ENCODE assay signal across 1 cellular context in genomic region chr6:35688605-35689322, GRCh38.
TF ChIP-seq lines count a peak whose summit lies in the region.

Gene FKBP5, minus strand, starts transcription at chr6:35688915. Its CDS starts 46,091 bp downstream, at chr6:35642824.

TF ChIP-seq in K562, 482 proteins besides CTCF, POLR2A, EP300 and RAD21 (continued from another document and continues in another):
- no peak; the same call in 1 of the 2 replicates for TF ChIP-seq MEF2A (IDR thresholded peaks at IDR 0.05; ENCODE audit: control insufficient read depth, low read depth, low read length)
- peak; percentile 55 for TF ChIP-seq POLR2H (tag; IDR thresholded peaks at IDR 0.05; ENCODE audit: low read depth)
- no peak for TF ChIP-seq GTF2F1 (IDR thresholded peaks at IDR 0.05; ENCODE audit: low read depth, low read length)
- TF ChIP-seq ZNF23 (CRISPR knock-in tag; IDR thresholded peaks at IDR 0.05) = no peak
- TF ChIP-seq PCBP1 (IDR thresholded peaks at IDR 0.05; ENCODE audit: low read depth, low read length, poor library complexity, severe bottlenecking) = no peak
- TF ChIP-seq SETDB1 (IDR thresholded peaks at IDR 0.05; ENCODE audit: low read length) = no peak
- peak in 2 of 3 experiments; percentile 18 to 49; a peak in 1 of 6 replicates for TF ChIP-seq ZBTB11 (CRISPR knock-in tag; IDR thresholded peaks at IDR 0.05)
- TF ChIP-seq ZNF311 (CRISPR knock-in tag; IDR thresholded peaks at IDR 0.05) = no peak
- no peak for TF ChIP-seq ZNF121 (CRISPR knock-in tag; conservative IDR thresholded peaks at IDR 0.05)
- TF ChIP-seq JUN (IDR thresholded peaks at IDR 0.05; ENCODE audit: borderline replicate concordance, low read depth, low read length) = no peak; the same call in 1 of the 2 replicates
- TF ChIP-seq JUN (CRISPR knock-in tag; IDR thresholded peaks at IDR 0.05; ENCODE audit: borderline replicate concordance) = no peak
- TF ChIP-seq TEAD1 (CRISPR knock-in tag; IDR thresholded peaks at IDR 0.05) = no peak; a peak in 1 of 4 replicates
- TF ChIP-seq ZNF224 (CRISPR knock-in tag; IDR thresholded peaks at IDR 0.05) = no peak
- no peak for TF ChIP-seq POLR3G (IDR thresholded peaks at IDR 0.05; ENCODE audit: extremely low read depth, insufficient read length, insufficient replicate concordance)
- TF ChIP-seq ELK1 (CRISPR knock-in tag; IDR thresholded peaks at IDR 0.05) = no peak
- no peak; the same call in 1 of the 2 replicates for TF ChIP-seq CREB1 (IDR thresholded peaks at IDR 0.05)
- TF ChIP-seq CREB1 (CRISPR knock-in tag; IDR thresholded peaks at IDR 0.05) = peak; percentile 24; the same call in 1 of the 2 replicates
- no peak for TF ChIP-seq YBX1 (IDR thresholded peaks at IDR 0.05)
- TF ChIP-seq MCM2 (IDR thresholded peaks at IDR 0.05; ENCODE audit: low read depth) = no peak
- TF ChIP-seq FIP1L1 (IDR thresholded peaks at IDR 0.05; ENCODE audit: low read depth, low read length, poor library complexity, severe bottlenecking) = no peak
- no peak for TF ChIP-seq ZFP1 (CRISPR knock-in tag; IDR thresholded peaks at IDR 0.05)
- TF ChIP-seq CEBPG (CRISPR knock-in tag; IDR thresholded peaks at IDR 0.05) = no peak
- TF ChIP-seq CEBPG (tag; conservative IDR thresholded peaks at IDR 0.05 in 1 of 2, IDR thresholded peaks at IDR 0.05 in 1 of 2) = no peak
- no peak for TF ChIP-seq TCFL5 (CRISPR knock-in tag; conservative IDR thresholded peaks at IDR 0.05)
- no peak for TF ChIP-seq RBM17 (IDR thresholded peaks at IDR 0.05; ENCODE audit: borderline replicate concordance, low read depth, low read length)
- TF ChIP-seq USF1 (CRISPR knock-in tag; IDR thresholded peaks at IDR 0.05) = peak; percentile 91
- no peak for TF ChIP-seq RFX7 (CRISPR knock-in tag; IDR thresholded peaks at IDR 0.05)
- TF ChIP-seq YY1 (IDR thresholded peaks at IDR 0.05; ENCODE audit: borderline replicate concordance in 1 of 3, control insufficient read depth in 1 of 3, extremely low read depth in 1 of 3, insufficient read depth in 3 of 3, insufficient read length in 1 of 3, insufficient replicate concordance in 2 of 3, low read depth in 1 of 3, low read length in 2 of 3) = peak; percentile 3 to 83 (median 77)
- no peak for TF ChIP-seq THAP7 (CRISPR knock-in tag; IDR thresholded peaks at IDR 0.05)
- no peak for TF ChIP-seq ZNF175 (CRISPR knock-in tag; IDR thresholded peaks at IDR 0.05; ENCODE audit: low read depth)
- peak; percentile 95; the same call in 1 of the 2 replicates for TF ChIP-seq CTBP1 (IDR thresholded peaks at IDR 0.05; ENCODE audit: borderline replicate concordance)
- no peak for TF ChIP-seq HDAC6 (IDR thresholded peaks at IDR 0.05; ENCODE audit: low read depth, low read length)
- no peak for TF ChIP-seq THRB (CRISPR knock-in tag; conservative IDR thresholded peaks at IDR 0.05)
- TF ChIP-seq HMG20B (CRISPR knock-in tag; IDR thresholded peaks at IDR 0.05) = no peak
- no peak for TF ChIP-seq ETV1 (tag; conservative IDR thresholded peaks at IDR 0.05; ENCODE audit: low read depth)
- no peak for TF ChIP-seq ZNF384 (IDR thresholded peaks at IDR 0.05; ENCODE audit: low read depth, low read length)
- no peak for TF ChIP-seq ARID1B (IDR thresholded peaks at IDR 0.05)
- TF ChIP-seq BACH1 (tag; IDR thresholded peaks at IDR 0.05) = no peak
- no peak for TF ChIP-seq ZNF75A (CRISPR knock-in tag; IDR thresholded peaks at IDR 0.05)
- peak; percentile 72; the same call in 1 of the 2 replicates for TF ChIP-seq HDGF (IDR thresholded peaks at IDR 0.05)
- TF ChIP-seq HMG20A (CRISPR knock-in tag; conservative IDR thresholded peaks at IDR 0.05) = no peak
- TF ChIP-seq ARHGAP35 (IDR thresholded peaks at IDR 0.05; ENCODE audit: partially characterized antibody) = no peak
- TF ChIP-seq NR4A1 (CRISPR knock-in tag; IDR thresholded peaks at IDR 0.05) = no peak
- peak; percentile 30; the same call in 1 of the 2 replicates for TF ChIP-seq NR4A1 (tag; IDR thresholded peaks at IDR 0.05)
- TF ChIP-seq CCAR2 (IDR thresholded peaks at IDR 0.05; ENCODE audit: low read depth, low read length) = no peak
- TF ChIP-seq ZC3H4 (CRISPR knock-in tag; IDR thresholded peaks at IDR 0.05; ENCODE audit: borderline replicate concordance) = no peak
- no peak for TF ChIP-seq MCM5 (IDR thresholded peaks at IDR 0.05; ENCODE audit: low read depth)
- no peak for TF ChIP-seq MIER1 (IDR thresholded peaks at IDR 0.05; ENCODE audit: low read depth)
- no peak for TF ChIP-seq C11orf30 (IDR thresholded peaks at IDR 0.05; ENCODE audit: low read depth)
- no peak for TF ChIP-seq ZNF609 (CRISPR knock-in tag; IDR thresholded peaks at IDR 0.05; ENCODE audit: borderline replicate concordance)
- TF ChIP-seq ZNF655 (CRISPR knock-in tag; IDR thresholded peaks at IDR 0.05) = no peak
- no peak for TF ChIP-seq PHF21A (IDR thresholded peaks at IDR 0.05; ENCODE audit: borderline replicate concordance, low read depth)
- TF ChIP-seq GTF2B (IDR thresholded peaks at IDR 0.05; ENCODE audit: extremely low read depth, insufficient read length) = no peak
- TF ChIP-seq HNRNPL (IDR thresholded peaks at IDR 0.05; ENCODE audit: low read depth, low read length) = peak; percentile 97
- TF ChIP-seq SIN3A (IDR thresholded peaks at IDR 0.05; ENCODE audit: borderline replicate concordance in 2 of 2, control insufficient read depth in 1 of 2, low read depth in 2 of 2, low read length in 2 of 2) = peak in 1 of 2 experiments; percentile 41; a peak in 2 of 4 replicates
- TF ChIP-seq ZNF584 (CRISPR knock-in tag; IDR thresholded peaks at IDR 0.05; ENCODE audit: low read depth) = no peak
- no peak for TF ChIP-seq ZBTB33 (CRISPR knock-in tag; IDR thresholded peaks at IDR 0.05)
- TF ChIP-seq TEAD4 (IDR thresholded peaks at IDR 0.05; ENCODE audit: low read length) = no peak
- no peak for TF ChIP-seq TEAD4 (CRISPR knock-in tag; IDR thresholded peaks at IDR 0.05; ENCODE audit: borderline replicate concordance)
